13 cellular contexts compared by ENCODE assay signal in genomic region chr17:49566668-49567071, GRCh38. TPM values are rescaled to one million over a fixed set of nuclear protein-coding genes. Genes with fewer than 3 reads are reported as not detected.
A peak's percentile ranks its signal among the peaks of the same experiment; 100 is the strongest.
DNase-seq lines count a peak whose midpoint lies in the region; ATAC-seq and TF ChIP-seq lines count a peak whose summit lies in the region.
"Had no signal": no experiment of that assay in that cellular context is flagged by ENCODE, and none has a peak within 500 bp of the region (broad histone marks: within the 10 kb centered on the region; RNA-seq: fewer than 3 reads in every experiment).

No MANE protein-coding gene starts in this region.

- peaks cover 25% of the 10 kb centered on the region for H3K27me3 Mint-ChIP-seq in activated CD4-positive, alpha-beta T cell treated with anti-CD3 and anti-CD28 coated beads, Interleukin-2, amount 10 ng/mL, durations not matched to agents 24 days and 14 days

- H3K9me3 ChIP-seq in esophagus squamous epithelium (no peaks in the 10 kb centered on the region), uterus (no peaks in the 10 kb centered on the region)

- intact Hi-C loops in activated CD4-positive, alpha-beta T cell treated with anti-CD3 and anti-CD28 coated beads, Interleukin-2, amount 10 ng/mL, durations not matched to agents 24 days and 14 days (cut with micrococcal nuclease) = loop anchor here (1.0 kb wide), 2 partner anchors 142 to 432 kb away; no protein-coding TSS in a partner anchor
- intact Hi-C loops in esophagus squamous epithelium (cut with DNase I) = no loop called here
- intact Hi-C loops in uterus (cut with DNase I; ENCODE audit: low total_unique reads) = no loop called here

- TF ChIP-seq CTCF in esophagus squamous epithelium (IDR thresholded peaks at IDR 0.05) (no peak), uterus (IDR thresholded peaks at IDR 0.05) (no peak)

- peaks cover 32% of the 10 kb centered on the region for H3K4me1 Mint-ChIP-seq in activated CD4-positive, alpha-beta T cell treated with anti-CD3 and anti-CD28 coated beads, Interleukin-2, amount 10 ng/mL, durations not matched to agents 24 days and 14 days

- peak overlapping the region; percentile 8 for H3K4me3 Mint-ChIP-seq in activated CD4-positive, alpha-beta T cell treated with anti-CD3 and anti-CD28 coated beads, Interleukin-2, amount 10 ng/mL, durations not matched to agents 24 days and 14 days
- H3K4me3 Mint-ChIP-seq: activated CD8-positive, alpha-beta T cell treated with anti-CD3 and anti-CD28 coated beads, Interleukin-2, amount 10 ng/mL, durations not matched to agents 7 days and 5 days; CD8-positive, alpha-beta T cell had no signal

- H3K4me1 ChIP-seq in esophagus squamous epithelium (peaks cover 8 to 43% (median 29%) of the 10 kb centered on the region in 3 donors), rectal smooth muscle tissue (ENCODE audit: control insufficient read depth, insufficient read depth, low read length) (peaks cover 16% of the 10 kb centered on the region), uterus (peaks cover 0 to 10% of the 10 kb centered on the region in 2 donors)

- no peak overlapping the region for H3K27ac Mint-ChIP-seq in activated CD4-positive, alpha-beta T cell treated with anti-CD3 and anti-CD28 coated beads, Interleukin-2, amount 10 ng/mL, durations not matched to agents 24 days and 14 days
- H3K27ac Mint-ChIP-seq: activated CD8-positive, alpha-beta T cell treated with anti-CD3 and anti-CD28 coated beads, Interleukin-2, amount 10 ng/mL, durations not matched to agents 7 days and 5 days; activated T-helper 2 cell treated with anti-CD3 and anti-CD28 coated beads, Interferon-gamma antibody, Interleukin-2, Interleukin-4, amounts not matched to agents 10 μg/mL and 5 μg/mL and 100 μg/mL, durations not matched to agents 14 hours and 24 hours and 36 hours; CD8-positive, alpha-beta T cell had no signal

- TF ChIP-seq POLR2A in esophagus squamous epithelium (IDR thresholded peaks at IDR 0.05) = no peak
- TF ChIP-seq POLR2A in uterus (IDR thresholded peaks at IDR 0.05) = no peak

- H3K27me3 ChIP-seq in esophagus squamous epithelium = peaks cover 0 to 12% (median 0%) of the 10 kb centered on the region in 4 donors
- no peaks in the 10 kb centered on the region for H3K27me3 ChIP-seq in rectal smooth muscle tissue (ENCODE audit: control insufficient read depth, insufficient read depth, low read length)
- H3K27me3 ChIP-seq in uterus = no peaks in the 10 kb centered on the region

- H3K9ac ChIP-seq in rectal smooth muscle tissue (ENCODE audit: low read length) = no peak overlapping the region

- no peak for ATAC-seq in HG03439 (IDR thresholded peaks at IDR 0.05; ENCODE audit: unreplicated experiment)
- ATAC-seq: activated CD8-positive, alpha-beta T cell treated with anti-CD3 and anti-CD28 coated beads, Interleukin-2, amount 10 ng/mL, durations not matched to agents 7 days and 5 days; CD8-positive, alpha-beta T cell had no signal

- peak overlapping the region; percentile 16 to 73 (median 34) for H3K27ac ChIP-seq in esophagus squamous epithelium
- H3K27ac ChIP-seq in rectal smooth muscle tissue (ENCODE audit: low read depth, low read length) = peak overlapping the region; percentile 76
- peak overlapping the region; percentile 80 to 81 for H3K27ac ChIP-seq in uterus

- peak; percentile 59 for DNase-seq in activated CD4-positive, alpha-beta T cell treated with anti-CD3 and anti-CD28 coated beads, Interleukin-2, amount 10 ng/mL, durations not matched to agents 24 days and 14 days
- DNase-seq in activated CD4-positive, alpha-beta T cell treated with anti-CD3 and anti-CD28 coated beads, Interleukin-2, amount 50 U/mL, for 48 hours = no peak
- DNase-seq in esophagus squamous epithelium (lab: John Stamatoyannopoulos, UW) (no peak), uterus (peak; percentile 52 to 66), retina (no peak), SIG-M5 treated with dmso at 0.1 percent for 504 hours (lab: John Stamatoyannopoulos, UW; ENCODE audit: unreplicated experiment) (no peak)
- DNase-seq: CD8-positive, alpha-beta T cell; stimulated activated CD4-positive, alpha-beta T cell treated with anti-CD3 and anti-CD28 coated beads, Interleukin-12 subunit alpha, Interleukin-12 subunit beta, amount 100 ng/mL, for 4 hours had no signal

- H3K9me3 Mint-ChIP-seq in activated CD4-positive, alpha-beta T cell treated with anti-CD3 and anti-CD28 coated beads, Interleukin-2, amount 10 ng/mL, durations not matched to agents 24 days and 14 days = no peaks in the 10 kb centered on the region
- H3K9me3 Mint-ChIP-seq: activated T-helper 2 cell treated with anti-CD3 and anti-CD28 coated beads, Interferon-gamma antibody, Interleukin-2, Interleukin-4, amounts not matched to agents 10 μg/mL and 5 μg/mL and 100 μg/mL, durations not matched to agents 14 hours and 24 hours and 36 hours; CD8-positive, alpha-beta T cell had no signal

- H3K4me3 ChIP-seq in esophagus squamous epithelium (no peak overlapping the region), rectal smooth muscle tissue (ENCODE audit: low read length) (no peak overlapping the region), uterus (no peak overlapping the region)
- H3K4me3 ChIP-seq: SK-N-MC had no signal

- WGBS in esophagus squamous epithelium, 2 donors = 38 to 64% methylated on average over 5 of the region's 5 CpGs

- no peaks in the 10 kb centered on the region for H3K36me3 ChIP-seq in esophagus squamous epithelium
- H3K36me3 ChIP-seq in rectal smooth muscle tissue (ENCODE audit: control insufficient read depth, insufficient read depth, low read length) = no peaks in the 10 kb centered on the region
- H3K36me3 ChIP-seq in uterus = no peaks in the 10 kb centered on the region

- H3K36me3 Mint-ChIP-seq in activated CD4-positive, alpha-beta T cell treated with anti-CD3 and anti-CD28 coated beads, Interleukin-2, amount 10 ng/mL, durations not matched to agents 24 days and 14 days (ENCODE audit: low read depth) = no peaks in the 10 kb centered on the region
- H3K36me3 Mint-ChIP-seq: CD8-positive, alpha-beta T cell had no signal

RNA-seq across cellular contexts. Expression of gene NXPH3, which starts 9.0 kb away (rescaled TPM):
- total RNA-seq in activated CD4-positive, alpha-beta T cell treated with anti-CD3 and anti-CD28 coated beads, Interleukin-2, amount 10 ng/mL, durations not matched to agents 24 days and 14 days = not detected in 2 replicates
- total RNA-seq in esophagus squamous epithelium (1 to 10 TPM in 2 of 4 donors, under 1 TPM in 2; 0.53 to 3.8 (median 1.5) TPM), uterus (10 to 100 TPM in 2 of 4 donors, 1 to 10 TPM in 2; 5.8 to 24.3 (median 9.0) TPM)
- total RNA-seq: activated CD8-positive, alpha-beta T cell treated with anti-CD3 and anti-CD28 coated beads, Interleukin-2, amount 10 ng/mL, durations not matched to agents 7 days and 5 days; CD8-positive, alpha-beta T cell had no signal

Comparison
In these comparisons a context has a peak if more than half of its experiments do, and no peak if none do; other contexts are left out.
1. DNase-seq: peak in activated CD4-positive, alpha-beta T cell treated with anti-CD3 and anti-CD28 coated beads, Interleukin-2, amount 10 ng/mL, durations not matched to agents 24 days and 14 days (single experiment) and uterus (2 of 2); none in activated CD4-positive, alpha-beta T cell treated with anti-CD3 and anti-CD28 coated beads, Interleukin-2, amount 50 U/mL, for 48 hours (0 of 2), esophagus squamous epithelium (single experiment), retina (single experiment) and SIG-M5 treated with dmso at 0.1 percent for 504 hours (single experiment).
2. Peak in every context shown above with its lines, with median percentiles within 50 percentile points of each other: H3K27ac ChIP-seq.